25 cellular contexts compared by ENCODE assay signal in the genomic region with DNA sequence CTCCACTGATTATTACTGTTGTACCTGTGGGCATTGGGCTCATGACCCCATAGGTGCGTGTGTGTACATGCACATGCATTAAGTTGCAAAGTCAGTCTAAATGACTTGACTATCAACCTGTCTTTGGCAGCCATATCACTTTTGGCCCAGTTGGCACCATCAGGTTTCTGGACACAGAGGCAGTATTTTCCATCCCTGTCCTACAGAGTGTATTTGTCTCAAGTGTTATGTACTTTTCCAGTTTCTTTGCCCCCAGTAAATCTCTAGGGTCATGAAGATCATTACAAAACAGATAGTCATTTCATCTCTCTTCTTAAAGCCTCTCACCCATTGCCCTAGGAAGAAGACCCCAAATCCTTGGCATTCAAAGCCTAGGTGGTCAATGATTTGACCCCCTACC.
"Had no signal": no experiment of that assay in that cellular context is flagged by ENCODE, and none has a peak within 500 bp of the region (broad histone marks: within the 10 kb centered on the region; RNA-seq: fewer than 3 reads in every experiment).

No MANE protein-coding gene starts in this region.

- H3K36me3 ChIP-seq: neural progenitor cell, pancreas, prostate gland, right lobe of liver, sigmoid colon, stomach, thoracic aorta, thyroid gland, tibial nerve, upper lobe of left lung, vagina had no signal

- H3K27ac Mint-ChIP-seq: natural killer cell; nephron; neural progenitor cell; stimulated activated effector memory CD8-positive, alpha-beta T cell treated with anti-CD3 and anti-CD28 coated beads, Interleukin-12 subunit alpha, Interleukin-12 subunit beta, amount 100 ng/mL, for 72 hours; stimulated activated naive CD8-positive, alpha-beta T cell treated with anti-CD3 and anti-CD28 coated beads, Interleukin-15, Interleukin-2, amounts not matched to agents 100 ng/mL and 50 ng/mL, for 24 hours had no signal

- H3K4me2 ChIP-seq: neural progenitor cell had no signal

- H3K27me3 ChIP-seq: neural progenitor cell, pancreas, right lobe of liver, sigmoid colon, stomach, thyroid gland, tibial nerve, upper lobe of left lung, vagina had no signal

- H3K27ac ChIP-seq: neural progenitor cell, pancreas, prostate gland, right lobe of liver, sigmoid colon, stomach, thoracic aorta, thyroid gland, tibial nerve, upper lobe of left lung, vagina had no signal

- H3K36me3 Mint-ChIP-seq: natural killer cell had no signal

- H3K9me3 ChIP-seq: pancreas, prostate gland, right lobe of liver, sigmoid colon, stomach, thoracic aorta, thyroid gland, tibial nerve, upper lobe of left lung, vagina had no signal

- H3K4me3 ChIP-seq: neural progenitor cell, pancreas, prostate gland, right lobe of liver, sigmoid colon, stomach, thoracic aorta, thyroid gland, tibial nerve, upper lobe of left lung, vagina had no signal

- H2AFZ ChIP-seq: neural progenitor cell had no signal

- ATAC-seq: natural killer cell; pancreas; right cardiac atrium; stimulated activated effector memory CD8-positive, alpha-beta T cell treated with anti-CD3 and anti-CD28 coated beads, Interleukin-12 subunit alpha, Interleukin-12 subunit beta, amount 100 ng/mL, for 72 hours; stimulated activated naive B cell treated with anti-CD40 and anti-IgM and Interleukin-4, amounts not matched to agents 10 μg/mL and 1 μg/mL and 100 μg/mL, for 72 hours had no signal

- H3K4me3 Mint-ChIP-seq: natural killer cell; nephron; neural progenitor cell; stimulated activated effector memory CD8-positive, alpha-beta T cell treated with anti-CD3 and anti-CD28 coated beads, Interleukin-12 subunit alpha, Interleukin-12 subunit beta, amount 100 ng/mL, for 72 hours; stimulated activated naive CD8-positive, alpha-beta T cell treated with anti-CD3 and anti-CD28 coated beads, Interleukin-15, Interleukin-2, amounts not matched to agents 100 ng/mL and 50 ng/mL, for 24 hours had no signal

- H3K9me3 Mint-ChIP-seq: natural killer cell; nephron; stimulated activated effector memory CD8-positive, alpha-beta T cell treated with anti-CD3 and anti-CD28 coated beads, Interleukin-12 subunit alpha, Interleukin-12 subunit beta, amount 100 ng/mL, for 72 hours; stimulated activated naive CD8-positive, alpha-beta T cell treated with anti-CD3 and anti-CD28 coated beads, Interleukin-15, Interleukin-2, amounts not matched to agents 100 ng/mL and 50 ng/mL, for 24 hours had no signal

- H3K9ac ChIP-seq: neural progenitor cell had no signal

- DNase-seq: natural killer cell; occipital lobe; pancreas; right cardiac atrium; right lobe of liver; sigmoid colon; small intestine; stimulated activated CD4-positive, alpha-beta T cell treated with anti-CD3 and anti-CD28 coated beads, Interleukin-15, amount 100 ng/mL, for 24 hours; stimulated activated CD4-positive, alpha-beta T cell treated with anti-CD3 and anti-CD28 coated beads, Interleukin-2, amount 100 ng/mL, for 24 hours; stimulated activated CD4-positive, alpha-beta T cell treated with anti-CD3 and anti-CD28 coated beads, Interleukin-2, amount 100 ng/mL, for 48 hours; stimulated activated CD4-positive, alpha-beta T cell treated with anti-CD3 and anti-CD28 coated beads, Interleukin-4, amount 100 ng/mL, for 24 hours; stimulated activated naive B cell treated with anti-CD40 and anti-IgM and Interleukin-4, amounts not matched to agents 10 μg/mL and 1 μg/mL and 100 μg/mL, for 72 hours; stimulated activated naive CD4-positive, alpha-beta T cell treated with Interleukin-2 at 50 U/mL for 16 hours; stomach; thyroid gland; trophoblast cell; upper lobe of left lung had no signal

- H3K4me1 ChIP-seq: neural progenitor cell, prostate gland, right lobe of liver had no signal

- H3K27me3 Mint-ChIP-seq: stimulated activated naive B cell treated with anti-CD40 and anti-IgM and Interleukin-4, amounts not matched to agents 10 μg/mL and 1 μg/mL and 100 μg/mL, for 72 hours; stimulated activated naive CD8-positive, alpha-beta T cell treated with anti-CD3 and anti-CD28 coated beads, Interleukin-15, Interleukin-2, amounts not matched to agents 100 ng/mL and 50 ng/mL, for 24 hours had no signal
